ENCODE assay signal across 18 cellular contexts in genomic region chr2:241809383-241810303, GRCh38. TPM values are rescaled to one million over a fixed set of nuclear protein-coding genes. Genes with fewer than 3 reads are reported as not detected.
DNase-seq lines count a peak whose midpoint lies in the region; FAIRE-seq and TF ChIP-seq lines count a peak whose summit lies in the region.
"Had no signal": no experiment of that assay in that cellular context is flagged by ENCODE, and none has a peak within 500 bp of the region (broad histone marks: within the 10 kb centered on the region; RNA-seq: fewer than 3 reads in every experiment).

No MANE protein-coding gene starts in this region.

- H3K9me3 ChIP-seq in WERI-Rb-1 (ENCODE audit: severe bottlenecking) (no peaks in the 10 kb centered on the region), right atrium auricular region (no peaks in the 10 kb centered on the region)
- H3K9me3 ChIP-seq: pancreas, testis had no signal

- H3K27me3 Mint-ChIP-seq in MCF 10A (ENCODE audit: insufficient read depth, unreplicated experiment) (peaks cover under 1% of the 10 kb centered on the region), glutamatergic neuron (ENCODE audit: unreplicated experiment) (peaks cover 5% of the 10 kb centered on the region)

- no TSS peak for BruUV-seq in MCF 10A (replicated peaks; lab: Mats Ljungman, UMichigan)

- intact Hi-C loops in MCF 10A (cut with micrococcal nuclease) = no loop called here

- H3K27ac ChIP-seq in WERI-Rb-1 (no peak overlapping the region), right atrium auricular region (peak overlapping the region; percentile 78 to 84), rectal smooth muscle tissue (ENCODE audit: low read depth, low read length) (no peak overlapping the region)
- H3K27ac ChIP-seq: pancreas had no signal

- POLR2A ChIA-PET in MCF 10A (lab: Yijun Ruan, JAX) = no interaction called here

- no peaks in the 10 kb centered on the region for H3K9me3 Mint-ChIP-seq in MCF 10A (ENCODE audit: unreplicated experiment)
- peaks cover 6% of the 10 kb centered on the region for H3K9me3 Mint-ChIP-seq in glutamatergic neuron (ENCODE audit: unreplicated experiment)
- H3K9me3 Mint-ChIP-seq: T-helper 2 cell treated with Interferon-gamma antibody and Interleukin-4, amounts not matched to agents 5 μg/mL and 100 μg/mL, for 36 hours had no signal

- H3K4me1 Mint-ChIP-seq in MCF 10A (ENCODE audit: insufficient read depth, unreplicated experiment) = no peaks in the 10 kb centered on the region
- peaks cover 4% of the 10 kb centered on the region for H3K4me1 Mint-ChIP-seq in glutamatergic neuron (ENCODE audit: low read depth, unreplicated experiment)

- FAIRE-seq in GM12891 (lab: Jason Lieb, UNC) = peak; percentile 40
- FAIRE-seq: pancreas had no signal

- CTCF ChIA-PET in MCF 10A (lab: Yijun Ruan, JAX) = interaction anchor here (0.7 kb wide), 1 partner anchor 859 kb away, joined by 3 read pairs; no protein-coding TSS in a partner anchor

- H3K9ac ChIP-seq in rectal smooth muscle tissue (ENCODE audit: low read length) = no peak overlapping the region

- no peak overlapping the region for H3K27ac Mint-ChIP-seq in MCF 10A (ENCODE audit: low read depth, unreplicated experiment)
- no peak overlapping the region for H3K27ac Mint-ChIP-seq in glutamatergic neuron (ENCODE audit: unreplicated experiment)
- H3K27ac Mint-ChIP-seq: T-helper 2 cell treated with Interferon-gamma antibody and Interleukin-4, amounts not matched to agents 5 μg/mL and 100 μg/mL, for 36 hours had no signal

- H3K4me3 ChIP-seq in WERI-Rb-1 (ENCODE audit: low read depth, low read length) = no peak overlapping the region
- no peak overlapping the region for H3K4me3 ChIP-seq in right atrium auricular region
- peak overlapping the region; percentile 20 for H3K4me3 ChIP-seq in rectal smooth muscle tissue (ENCODE audit: low read length)
- H3K4me3 ChIP-seq: pancreas, testis had no signal

- H3K4me1 ChIP-seq in right atrium auricular region (peaks cover 0 to 24% of the 10 kb centered on the region in 2 donors), rectal smooth muscle tissue (ENCODE audit: control insufficient read depth, insufficient read depth, low read length) (peaks cover 3% of the 10 kb centered on the region)
- H3K4me1 ChIP-seq: pancreas had no signal

- DNase-seq in GM12891 (ENCODE audit: insufficient read length, low spot score) (peak; percentile 26), WERI-Rb-1 (peak; percentile 4), right atrium auricular region (ENCODE audit: low spot score) (no peak), MCF 10A (ENCODE audit: unreplicated experiment) (no peak), glutamatergic neuron (no peak), H4 (ENCODE audit: low spot score) (no peak), MV-4-11 (lab: John Stamatoyannopoulos, UW) (no peak)
- DNase-seq: activated CD4-positive, alpha-beta T cell treated with anti-CD3 and anti-CD28 coated beads, Interleukin-2, amount 50 U/mL, for 1 hour; NCI-H2029; NCI-H526 treated with DMSO at 0.1 percent for 48 hours; testis had no signal

- H3K36me3 Mint-ChIP-seq in MCF 10A (ENCODE audit: insufficient read depth, unreplicated experiment) (no peaks in the 10 kb centered on the region), glutamatergic neuron (ENCODE audit: unreplicated experiment) (no peaks in the 10 kb centered on the region)
- H3K36me3 Mint-ChIP-seq: CD14-positive monocyte had no signal

- no peaks in the 10 kb centered on the region for H3K27me3 ChIP-seq in WERI-Rb-1 (ENCODE audit: insufficient read depth, low read depth, severe bottlenecking)
- no peaks in the 10 kb centered on the region for H3K27me3 ChIP-seq in right atrium auricular region
- peaks cover 3% of the 10 kb centered on the region for H3K27me3 ChIP-seq in rectal smooth muscle tissue (ENCODE audit: control insufficient read depth, insufficient read depth, low read length)
- H3K27me3 ChIP-seq: testis had no signal

- no peak overlapping the region for H3K4me3 Mint-ChIP-seq in MCF 10A (ENCODE audit: unreplicated experiment)
- H3K4me3 Mint-ChIP-seq in glutamatergic neuron (ENCODE audit: unreplicated experiment) = no peak overlapping the region
- H3K4me3 Mint-ChIP-seq: CD14-positive monocyte; T-helper 2 cell treated with Interferon-gamma antibody and Interleukin-4, amounts not matched to agents 5 μg/mL and 100 μg/mL, for 36 hours had no signal

- H3K36me3 ChIP-seq in WERI-Rb-1 (no peaks in the 10 kb centered on the region), right atrium auricular region (no peaks in the 10 kb centered on the region), rectal smooth muscle tissue (ENCODE audit: control insufficient read depth, insufficient read depth, low read length) (no peaks in the 10 kb centered on the region)
- H3K36me3 ChIP-seq: pancreas had no signal

- TF ChIP-seq POLR2A in GM12891 (IDR thresholded peaks at IDR 0.05; ENCODE audit: low read depth, low read length) = no peak

- TF ChIP-seq CTCF in WERI-Rb-1 (IDR thresholded peaks at IDR 0.05; ENCODE audit: low read depth, low read length) = no peak
- TF ChIP-seq CTCF in right atrium auricular region (IDR thresholded peaks at IDR 0.05) = no peak
- no peak for TF ChIP-seq CTCF in MCF 10A (IDR thresholded peaks at IDR 0.05; ENCODE audit: unreplicated experiment)
- no peak for TF ChIP-seq CTCF in glutamatergic neuron (IDR thresholded peaks at IDR 0.05; ENCODE audit: partially characterized antibody, unreplicated experiment)

TF ChIP-seq in GM12891, 5 proteins besides CTCF, POLR2A, EP300 and RAD21:
- no peak for TF ChIP-seq SPI1 (IDR thresholded peaks at IDR 0.05; ENCODE audit: low read depth, low read length)
- TF ChIP-seq POU2F2 (IDR thresholded peaks at IDR 0.05; ENCODE audit: low read depth, low read length) = no peak
- TF ChIP-seq PAX5 (IDR thresholded peaks at IDR 0.05; ENCODE audit: insufficient read depth, low read length, severe bottlenecking) = no peak
- no peak for TF ChIP-seq POLR2AphosphoS5 (IDR thresholded peaks at IDR 0.05; ENCODE audit: low read depth, low read length)
- no peak for TF ChIP-seq TAF1 (IDR thresholded peaks at IDR 0.05; ENCODE audit: low read depth, low read length)

RNA-seq across cellular contexts. Expression of gene NEU4, which starts 0.7 kb away (rescaled TPM):
- 0.69 TPM for polyA plus RNA-seq in GM12891 (2012; ENCODE audit: low read depth, missing spikeins)
- total RNA-seq in right atrium auricular region (under 1 TPM in 1 of 2 donors, not detected in 1; 0.31 TPM), MCF 10A (2022) (not detected in 2 replicates), glutamatergic neuron (ENCODE audit: unreplicated experiment) (0.88 TPM)
- not detected in 2 replicates for total RNA-seq in H4 (2014; rRNA removed; shearing (Covaris generic))
- total RNA-seq: Daoy, M059J, pancreas had no signal

RNA-seq across cellular contexts. Expression of gene GAL3ST2, which starts 33.0 kb away (rescaled TPM):
- 0.21 TPM for polyA plus RNA-seq in GM12891 (2012; ENCODE audit: low read depth, missing spikeins)
- 1 to 10 TPM in 1 of 2 donors, under 1 TPM in 1; 0.56 to 1.1 TPM for total RNA-seq in right atrium auricular region
- 0.37 TPM in 1 of 2 replicates, not detected in the other for total RNA-seq in MCF 10A (2022)
- total RNA-seq in glutamatergic neuron (ENCODE audit: unreplicated experiment) = 0.42 TPM
- not detected in 2 replicates for total RNA-seq in H4 (2014; rRNA removed; shearing (Covaris generic))
- total RNA-seq: Daoy, dermis microvascular lymphatic vessel endothelial cell, M059J, pancreas had no signal
- polyA plus RNA-seq: CD14-positive monocyte, pancreas had no signal

RNA-seq across cellular contexts. Expression of gene PDCD1, which starts 49.1 kb away (rescaled TPM):
- 8.4 TPM for polyA plus RNA-seq in GM12891 (2012; ENCODE audit: low read depth, missing spikeins)
- 10 to 100 TPM in 1 of 2 donors, 1 to 10 TPM in 1; 1.0 to 17.5 TPM for total RNA-seq in right atrium auricular region
- total RNA-seq in MCF 10A (2022) = not detected in 2 replicates
- not detected for total RNA-seq in glutamatergic neuron (ENCODE audit: unreplicated experiment)
- not detected in 2 replicates for total RNA-seq in H4 (2014; rRNA removed; shearing (Covaris generic))
- total RNA-seq: Daoy, dermis microvascular lymphatic vessel endothelial cell, M059J had no signal

RNA-seq across cellular contexts. Expression of gene RTP5, which starts 59.9 kb away (rescaled TPM):
- 0.17 TPM for polyA plus RNA-seq in GM12891 (2012; ENCODE audit: low read depth, missing spikeins)
- total RNA-seq in right atrium auricular region (not detected), MCF 10A (2022) (not detected in 2 replicates), glutamatergic neuron (ENCODE audit: unreplicated experiment) (not detected)
- total RNA-seq in H4 (2014; rRNA removed; shearing (Covaris generic)) = not detected in 2 replicates
- total RNA-seq: Daoy, dermis microvascular lymphatic vessel endothelial cell, M059J, pancreas had no signal
- polyA plus RNA-seq: CD14-positive monocyte had no signal

Comparison
In these comparisons a context has a peak if more than half of its experiments do, and no peak if none do; other contexts are left out.
1. DNase-seq: peak in GM12891 (single experiment) and WERI-Rb-1 (single experiment); none in right atrium auricular region (single experiment), MCF 10A (single experiment), glutamatergic neuron (single experiment), H4 (single experiment) and MV-4-11 (single experiment).
2. H3K27ac ChIP-seq: peak in right atrium auricular region (2 of 2); none in WERI-Rb-1 (single experiment) and rectal smooth muscle tissue (single experiment).